In genomic region chr12:68807576-68808387, GRCh38 we compare ENCODE assay signal across 8 cellular contexts. TPM values are rescaled to one million over a fixed set of nuclear protein-coding genes. Genes with fewer than 3 reads are reported as not detected.
A peak's percentile ranks its signal among the peaks of the same experiment; 100 is the strongest.
DNase-seq lines count a peak whose midpoint lies in the region; ATAC-seq, FAIRE-seq and TF ChIP-seq lines count a peak whose summit lies in the region.

Gene MDM2, plus strand, starts transcription at chr12:68808177. Its CDS starts 301 bp downstream, at chr12:68808478.

- TF ChIP-seq POLR2A in H1 (IDR thresholded peaks at IDR 0.05; ENCODE audit: control extremely low read depth in 1 of 2, low read depth in 2 of 2, low read length in 2 of 2) = peak; percentile 90

- peak in 1 of 2 experiments; percentile 28; a peak in 1 of 4 replicates for TF ChIP-seq RAD21 in H1 (IDR thresholded peaks at IDR 0.05 in 1 of 2, conservative IDR thresholded peaks at IDR 0.05 in 1 of 2; ENCODE audit: low read depth in 2 of 2, low read length in 2 of 2)

- H3K4ac ChIP-seq in H1 (replicated peaks; ENCODE audit: insufficient read length, low read depth, low read length) = peak within 1 kb of the TSS; percentile 99

- peak within 1 kb of the TSS; percentile 100 for H4K91ac ChIP-seq in H1 (replicated peaks; ENCODE audit: insufficient read length, low read length)

- H3K9me3 ChIP-seq in HUES48 (ENCODE audit: control insufficient read depth, insufficient read depth, low read length) (no peaks in the 10 kb centered on the region), H1 (ENCODE audit: insufficient read depth in 2 of 2, low read depth in 1 of 2, low read length in 1 of 2) (no peaks in the 10 kb centered on the region)

- POLR2A ChIA-PET in H1 (lab: Charles Lee; ENCODE audit: partially characterized antibody) = interaction anchor here (0.6 to 3.3 kb wide), 27 partner anchors 8 to 473 kb away, joined by 3 to 41 read pairs (median 5); partner anchors contain the start of genes NUP107 and SLC35E3

- TF ChIP-seq EP300 in H1 (IDR thresholded peaks at IDR 0.05; ENCODE audit: borderline replicate concordance in 1 of 2, low read depth in 2 of 2, low read length in 2 of 2) = no peak

- no peak for FAIRE-seq in H1 (lab: Jason Lieb, UNC)

- peak within 1 kb of the TSS; percentile 100 for H4K5ac ChIP-seq in H1 (ENCODE audit: insufficient read length, low read depth, low read length)

- H3K4me2 ChIP-seq in H1 (ENCODE audit: insufficient read depth in 1 of 2, low read depth in 2 of 2, low read length in 2 of 2) = peak within 1 kb of the TSS; percentile 70 to 97

- H3K27me3 ChIP-seq in HUES48 (ENCODE audit: control insufficient read depth, insufficient read depth, low read length) (no peaks in the 10 kb centered on the region), H1 (replicated peaks in 1 of 4; ENCODE audit: control insufficient read depth in 3 of 4, extremely low read depth in 1 of 4, insufficient read depth in 3 of 4, low read length in 3 of 4) (no peaks in the 10 kb centered on the region)

- no peak within 1 kb of the TSS for H3K23ac ChIP-seq in H1 (ENCODE audit: insufficient read length)

- peak; percentile 53 to 68 (median 61) for TF ChIP-seq CTCF in H1 (IDR thresholded peaks at IDR 0.05; ENCODE audit: control extremely low read depth in 1 of 3, insufficient read depth in 1 of 3, low read depth in 1 of 3, low read length in 3 of 3)

- H3K18ac ChIP-seq in H1 (ENCODE audit: extremely low read depth, low read length) = peak within 1 kb of the TSS; percentile 98

- CTCF ChIA-PET in H1 (lab: Charles Lee; ENCODE audit: partially characterized antibody) = interaction anchor here (0.7 to 2.2 kb wide), 3 partner anchors 21 to 199 kb away, joined by 3 to 14 read pairs (median 4); no protein-coding TSS in a partner anchor

- no peaks in the 10 kb centered on the region; the same call in 1 of the 2 replicates for H3K79me1 ChIP-seq in H1 (ENCODE audit: low read depth, low read length)

- peak within 1 kb of the TSS; percentile 80 for H2AK5ac ChIP-seq in H1 (ENCODE audit: low read depth, low read length)

- peak within 1 kb of the TSS; percentile 99 for H2BK5ac ChIP-seq in H1 (ENCODE audit: low read depth, low read length)

- ATAC-seq in GM21423 (IDR thresholded peaks at IDR 0.05; ENCODE audit: unreplicated experiment) = peak; percentile 76

- peak within 1 kb of the TSS; percentile 95 for H2BK120ac ChIP-seq in H1 (replicated peaks; ENCODE audit: low read depth, low read length)

- H3K27ac ChIP-seq in HUES48 (ENCODE audit: low read depth, low read length) (peak within 1 kb of the TSS; percentile 100), H1 (ENCODE audit: low read depth, low read length) (peak within 1 kb of the TSS; percentile 100)

- peak within 1 kb of the TSS; percentile 89; the same call in 1 of the 2 replicates for H2AFZ ChIP-seq in H1 (ENCODE audit: low read length)

- H3K4me3 ChIP-seq in HUES48 (ENCODE audit: low read depth, low read length) (peak within 1 kb of the TSS; percentile 82), H1 (ENCODE audit: extremely low read depth in 1 of 4, insufficient read depth in 2 of 4, low read depth in 3 of 4, low read length in 4 of 4) (peak within 1 kb of the TSS; percentile 92 to 97 (median 94))

- H3K9ac ChIP-seq in HUES48 (ENCODE audit: low read depth, low read length) (peak within 1 kb of the TSS; percentile 100), H1 (replicated peaks in 1 of 4; ENCODE audit: extremely low read depth in 1 of 4, low read depth in 3 of 4, low read length in 3 of 4) (peak within 1 kb of the TSS; percentile 97 to 100 (median 98))

- WGBS in H1 (ENCODE audit: extremely low coverage in 1 of 2, insufficient coverage in 1 of 2, insufficient read length in 1 of 2, insufficient replicate concordance in 2 of 2, low coverage in 1 of 2, low lambda C conversion rate in 2 of 2, missing lambda C conversion rate in 1 of 2), 2 experiments = 2% methylated on average over 67 of the region's 72 CpGs; no CpG with 5 or more reads in 1 of the 2 experiments

- peaks cover 1 to 2% of the 10 kb centered on the region in 2 experiments for H4K20me1 ChIP-seq in H1 (replicated peaks in 1 of 2; ENCODE audit: control insufficient read depth in 1 of 2, insufficient read depth in 2 of 2, low read length in 2 of 2)

- H3K79me2 ChIP-seq in H1 (ENCODE audit: control insufficient read depth in 1 of 2, insufficient read depth in 2 of 2, low read length in 2 of 2) = peaks cover 4 to 40% of the 10 kb centered on the region in 2 experiments

- peak within 1 kb of the TSS; percentile 99 for H3K56ac ChIP-seq in H1 (replicated peaks; ENCODE audit: insufficient read length, low read depth, low read length)

- DNase-seq in DMS 273 (lab: John Stamatoyannopoulos, UW; ENCODE audit: unreplicated experiment) (peak; percentile 95), NOMO-1 treated with dmso at 0.1 percent for 144 hours (lab: John Stamatoyannopoulos, UW; ENCODE audit: unreplicated experiment) (peak; percentile 90), H1 (ENCODE audit: low read depth in 1 of 2, low spot score in 2 of 2) (peak; percentile 81 to 93), mesenteric fat pad (ENCODE audit: low spot score) (peak; percentile 99)
- DNase-seq in activated CD8-positive, alpha-beta memory T cell treated with anti-CD3 and anti-CD28 coated beads for 48 hours (ENCODE audit: low read depth in 2 of 3, low spot score in 2 of 3) = peak; percentile 81 to 92 (median 86)
- peak; percentile 94 for DNase-seq in stimulated activated CD8-positive, alpha-beta memory T cell treated with anti-CD3 and anti-CD28 coated beads, Interleukin-15, amount 100 ng/mL, for 24 hours (ENCODE audit: low read depth)

- H3K14ac ChIP-seq in H1 (ENCODE audit: insufficient read length) = peak within 1 kb of the TSS; percentile 94

- peaks cover 2% of the 10 kb centered on the region for H3K23me2 ChIP-seq in H1 (ENCODE audit: low read depth, low read length)

- no peak within 1 kb of the TSS for H2BK15ac ChIP-seq in H1 (ENCODE audit: low read length)

- H2BK20ac ChIP-seq in H1 (ENCODE audit: low read length) = peak within 1 kb of the TSS; percentile 61; the same call in 1 of the 2 replicates

- H2BK12ac ChIP-seq in H1 (ENCODE audit: low read depth, low read length) = peak within 1 kb of the TSS; percentile 75

- H4K8ac ChIP-seq in H1 (ENCODE audit: extremely low read depth, insufficient read depth, low read length) = peak within 1 kb of the TSS; percentile 100; the same call in 1 of the 2 replicates

- H3K4me1 ChIP-seq in HUES48 (ENCODE audit: control insufficient read depth, insufficient read depth, low read length) = peaks cover 21% of the 10 kb centered on the region
- H3K4me1 ChIP-seq in H1 (replicated peaks in 1 of 4; ENCODE audit: control insufficient read depth in 3 of 4, insufficient read depth in 4 of 4, low read length in 3 of 4) = peaks cover 3 to 12% (median 6%) of the 10 kb centered on the region in 4 experiments; a peak in 5 of 7 replicates

- H3K36me3 ChIP-seq in HUES48 (ENCODE audit: control insufficient read depth, insufficient read depth, low read length) (peaks cover 32% of the 10 kb centered on the region), H1 (ENCODE audit: control insufficient read depth in 2 of 4, insufficient read depth in 4 of 4, low read length in 3 of 4) (peaks cover 0 to 27% (median 6%) of the 10 kb centered on the region in 4 experiments; a peak in 5 of 8 replicates)

TF ChIP-seq in H1, 55 proteins besides CTCF, POLR2A, EP300 and RAD21 (continues in another document):
- TF ChIP-seq SUZ12 (IDR thresholded peaks at IDR 0.05; ENCODE audit: low read length) (no peak), SIX5 (IDR thresholded peaks at IDR 0.05; ENCODE audit: low read depth, low read length) (0 out of 2 replicates have a peak, but pooled peaks have one; percentile 1), SAP30 (IDR thresholded peaks at IDR 0.05; ENCODE audit: insufficient read depth, insufficient replicate concordance, low read length) (peak; percentile 47), SP4 (IDR thresholded peaks at IDR 0.05; ENCODE audit: low read length) (peak; percentile 79; the same call in 1 of the 2 replicates), BRCA1 (IDR thresholded peaks at IDR 0.05; ENCODE audit: low read depth, low read length) (no peak), YY1 (IDR thresholded peaks at IDR 0.05; ENCODE audit: low read depth, low read length) (peak; percentile 66; the same call in 1 of the 2 replicates), EZH2 (IDR thresholded peaks at IDR 0.05; ENCODE audit: low read depth, low read length, severe bottlenecking) (no peak), ASH2L (IDR thresholded peaks at IDR 0.05; ENCODE audit: low read length) (peak; percentile 69), GTF2F1 (IDR thresholded peaks at IDR 0.05; ENCODE audit: borderline replicate concordance, low read depth, low read length) (peak; percentile 51; the same call in 1 of the 2 replicates), RXRA (IDR thresholded peaks at IDR 0.05; ENCODE audit: insufficient read depth, low read depth, low read length) (no peak), ATF2 (IDR thresholded peaks at IDR 0.05; ENCODE audit: low read length) (no peak), KDM4A (IDR thresholded peaks at IDR 0.05; ENCODE audit: low read depth, low read length, severe bottlenecking) (no peak), ATF3 (IDR thresholded peaks at IDR 0.05; ENCODE audit: insufficient read depth, low read depth, low read length) (0 out of 2 replicates have a peak, but pooled peaks have one; percentile 14)

RNA-seq across cellular contexts. Expression of gene MDM2, which starts in this region (rescaled TPM):
- 115 and 134 TPM in 2 replicates for total RNA-seq in H1 (2021; fragmentation: NEBNext Ultra II Directional; extraction: Animal tissue kit (Norgen Biotek cat#: 25700))
- polyA plus RNA-seq in H1 (2011; rRNA removed) = 15.1 and 16.3 TPM in 2 replicates
- polyA plus RNA-seq in H1 (2011; cell fraction: cytosol; rRNA removed) = 19.6 TPM
- 19.2 TPM for polyA plus RNA-seq in H1 (2011; cell fraction: nucleus; rRNA removed)
- polyA plus RNA-seq in H1 (2012, experiment 1 of 2) = 19.4 to 58.6 TPM (median 26.0 TPM) in 4 replicates
- polyA plus RNA-seq in H1 (2012, experiment 2 of 2) = 2.7 TPM
- 67.8 TPM for polyA plus RNA-seq in H1 (2013, experiment 1 of 2)
- polyA plus RNA-seq in H1 (2013, experiment 2 of 2) = 62.5 TPM
- 74.4 and 85.2 TPM in 2 replicates for polyA minus RNA-seq in H1 (2011; rRNA and poly(A)+ RNA removed)
- 66.8 TPM for polyA minus RNA-seq in H1 (2011; cell fraction: cytosol; rRNA and poly(A)+ RNA removed)
- 108 TPM for polyA minus RNA-seq in H1 (2011; cell fraction: nucleus; rRNA and poly(A)+ RNA removed)
- 99.5 TPM for total RNA-seq in mesenteric fat pad

Comparison
In these comparisons a context has a peak if more than half of its experiments do, and no peak if none do; other contexts are left out.
1. Peak in every context shown above with its lines: DNase-seq, ATAC-seq, H3K4me3 ChIP-seq and H3K27ac ChIP-seq.